1 cellular context compared by ENCODE assay signal in genomic region chr17:56834380-56835258, GRCh38.
TF ChIP-seq lines count a peak whose summit lies in the region.

No MANE protein-coding gene starts in this region.

TF ChIP-seq in GM23338, 12 proteins besides CTCF, POLR2A, EP300 and RAD21 (continued from another document):
- TF ChIP-seq, protein P1, sequence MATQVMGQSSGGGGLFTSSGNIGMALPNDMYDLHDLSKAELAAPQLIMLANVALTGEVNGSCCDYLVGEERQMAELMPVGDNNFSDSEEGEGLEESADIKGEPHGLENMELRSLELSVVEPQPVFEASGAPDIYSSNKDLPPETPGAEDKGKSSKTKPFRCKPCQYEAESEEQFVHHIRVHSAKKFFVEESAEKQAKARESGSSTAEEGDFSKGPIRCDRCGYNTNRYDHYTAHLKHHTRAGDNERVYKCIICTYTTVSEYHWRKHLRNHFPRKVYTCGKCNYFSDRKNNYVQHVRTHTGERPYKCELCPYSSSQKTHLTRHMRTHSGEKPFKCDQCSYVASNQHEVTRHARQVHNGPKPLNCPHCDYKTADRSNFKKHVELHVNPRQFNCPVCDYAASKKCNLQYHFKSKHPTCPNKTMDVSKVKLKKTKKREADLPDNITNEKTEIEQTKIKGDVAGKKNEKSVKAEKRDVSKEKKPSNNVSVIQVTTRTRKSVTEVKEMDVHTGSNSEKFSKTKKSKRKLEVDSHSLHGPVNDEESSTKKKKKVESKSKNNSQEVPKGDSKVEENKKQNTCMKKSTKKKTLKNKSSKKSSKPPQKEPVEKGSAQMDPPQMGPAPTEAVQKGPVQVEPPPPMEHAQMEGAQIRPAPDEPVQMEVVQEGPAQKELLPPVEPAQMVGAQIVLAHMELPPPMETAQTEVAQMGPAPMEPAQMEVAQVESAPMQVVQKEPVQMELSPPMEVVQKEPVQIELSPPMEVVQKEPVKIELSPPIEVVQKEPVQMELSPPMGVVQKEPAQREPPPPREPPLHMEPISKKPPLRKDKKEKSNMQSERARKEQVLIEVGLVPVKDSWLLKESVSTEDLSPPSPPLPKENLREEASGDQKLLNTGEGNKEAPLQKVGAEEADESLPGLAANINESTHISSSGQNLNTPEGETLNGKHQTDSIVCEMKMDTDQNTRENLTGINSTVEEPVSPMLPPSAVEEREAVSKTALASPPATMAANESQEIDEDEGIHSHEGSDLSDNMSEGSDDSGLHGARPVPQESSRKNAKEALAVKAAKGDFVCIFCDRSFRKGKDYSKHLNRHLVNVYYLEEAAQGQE (IDR thresholded peaks at IDR 0.05; ENCODE audit: unreplicated experiment) = no peak
- TF ChIP-seq NANOG (IDR thresholded peaks at IDR 0.05; ENCODE audit: borderline replicate concordance) = no peak
- no peak for TF ChIP-seq EZH2 (IDR thresholded peaks at IDR 0.05; ENCODE audit: low read depth, unreplicated experiment)
- TF ChIP-seq CREB1 (CRISPR knock-in tag; IDR thresholded peaks at IDR 0.05; ENCODE audit: low read depth) = no peak
- no peak for TF ChIP-seq ZNF114 (CRISPR knock-in tag; IDR thresholded peaks at IDR 0.05)
- no peak for TF ChIP-seq ETS1 (IDR thresholded peaks at IDR 0.05)
TF ChIP-seq in GM23338: peak in this region for 0.
